7 cellular contexts compared by ENCODE assay signal in the genomic region with DNA sequence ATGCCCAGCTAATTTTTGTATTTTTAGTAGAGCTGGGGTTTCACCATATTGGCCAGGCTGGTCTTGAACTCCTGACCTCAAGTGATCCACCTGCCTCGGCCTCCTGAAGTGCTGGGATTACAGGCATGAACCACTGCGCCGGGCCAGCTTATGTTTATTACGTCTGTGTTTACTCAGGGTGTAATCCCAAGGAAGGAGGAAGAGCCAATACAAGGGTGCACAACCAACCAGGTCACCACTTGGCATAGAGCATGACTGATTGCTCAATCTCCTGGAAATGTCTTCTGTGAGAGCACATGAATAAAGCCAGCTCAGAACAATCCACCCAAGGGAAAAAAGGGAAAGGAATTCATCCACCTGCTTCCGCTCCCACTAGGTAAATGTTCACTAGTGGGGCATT. TPM values are rescaled to one million over a fixed set of nuclear protein-coding genes. Genes with fewer than 3 reads are reported as not detected.
DNase-seq lines count a peak whose midpoint lies in the region; ATAC-seq and TF ChIP-seq lines count a peak whose summit lies in the region.
"Not testable (repeated sequence)": the region's sequence is repeated elsewhere in the genome, so short reads cannot be mapped to it uniquely, and the experiment has no call there.

No MANE protein-coding gene starts in this region.

- CTCF ChIA-PET in IMR-90 (lab: Yijun Ruan, JAX): not testable (repeated sequence)

- TF ChIP-seq RAD21 in IMR-90 (IDR thresholded peaks at IDR 0.05; ENCODE audit: low read length): not testable (repeated sequence)

- not testable (repeated sequence) for ATAC-seq in IMR-90 (ENCODE audit: low read depth); lung (ENCODE audit: insufficient read depth, low FRiP score)
- ATAC-seq in body of pancreas: peak; percentile 79
- peak; percentile 98 for ATAC-seq in esophagus mucosa
- peak; percentile 40 for ATAC-seq in left ventricle myocardium superior
- ATAC-seq in sciatic nerve: peak; percentile 67

- not testable (repeated sequence) for H4K5ac ChIP-seq in IMR-90 (ENCODE audit: low read depth, low read length)

- H3K27me3 ChIP-seq in IMR-90 (ENCODE audit: control insufficient read depth, insufficient read depth, low read length); body of pancreas; lung (ENCODE audit: control insufficient read depth, insufficient read depth): not testable (repeated sequence)

- H2AK5ac ChIP-seq in IMR-90 (ENCODE audit: low read depth, low read length): not testable (repeated sequence)

- H3K4me3 ChIP-seq in IMR-90 (ENCODE audit: insufficient read depth, low read depth, low read length); body of pancreas; lung: not testable (repeated sequence)

- H2BK20ac ChIP-seq in IMR-90 (ENCODE audit: low read depth, low read length): not testable (repeated sequence)

- 90% methylated on average over 3 of the region's 5 CpGs; no CpG with 5 or more reads in 1 of the 2 experiments for WGBS in IMR-90 (ENCODE audit: extremely low coverage in 2 of 2, insufficient read length in 1 of 2), 2 experiments
- WGBS in body of pancreas, 2 donors: 72 to 74% methylated on average over 5 of the region's 5 CpGs
- WGBS in lung, 2 donors: 67 to 84% methylated on average over 5 of the region's 5 CpGs

- intact Hi-C loops in IMR-90 (cut with micrococcal nuclease); body of pancreas (cut with DNase I); left ventricle myocardium superior (cut with micrococcal nuclease); sciatic nerve (cut with DNase I): not testable (repeated sequence)

- POLR2A ChIA-PET in IMR-90 (lab: Charles Lee; ENCODE audit: unreplicated experiment): not testable (repeated sequence)

- not testable (repeated sequence) for H4K91ac ChIP-seq in IMR-90 (ENCODE audit: insufficient read depth, low read depth, low read length)

- dilution Hi-C loops in IMR-90 (cut with HindIII; ENCODE audit: low sequenced_read_pairs, unreplicated experiment): not testable (repeated sequence)

- H3K4me1 ChIP-seq in IMR-90 (ENCODE audit: control insufficient read depth, insufficient read depth, low read length); body of pancreas; lung (ENCODE audit: control insufficient read depth in 2 of 2, insufficient read depth in 2 of 2, low read length in 2 of 2): not testable (repeated sequence)

- not testable (repeated sequence) for H3K4me2 ChIP-seq in IMR-90 (ENCODE audit: low read depth, low read length)

- H3K14ac ChIP-seq in IMR-90 (replicated peaks; ENCODE audit: low read depth, low read length): not testable (repeated sequence)

- not testable (repeated sequence) for H3K9me1 ChIP-seq in IMR-90 (ENCODE audit: insufficient read depth, low read length)

- TF ChIP-seq POLR2A in IMR-90 (IDR thresholded peaks at IDR 0.05; ENCODE audit: low read depth, low read length); body of pancreas (IDR thresholded peaks at IDR 0.05): not testable (repeated sequence)

- DNase-seq in IMR-90 (peak; percentile 10), NCI-H2029 treated with DMSO at 0.1 percent for 48 hours (lab: John Stamatoyannopoulos, UW) (peak; percentile 8), body of pancreas (peak; percentile 26 to 62 (median 43)), lung (ENCODE audit: low spot score) (peak; percentile 46)
- not testable (repeated sequence) for DNase-seq in left ventricle myocardium superior; sciatic nerve (ENCODE audit: low spot score)

- not testable (repeated sequence) for H2AFZ ChIP-seq in IMR-90 (replicated peaks; ENCODE audit: low read length, poor library complexity)

- not testable (repeated sequence) for H3K36me3 ChIP-seq in IMR-90 (ENCODE audit: control insufficient read depth, insufficient read depth, low read length); body of pancreas (replicated peaks in 1 of 2; ENCODE audit: insufficient read depth in 1 of 2, low read depth in 2 of 2); lung (ENCODE audit: control insufficient read depth in 2 of 2, insufficient read depth in 2 of 2, low read length in 2 of 2)

- H3K18ac ChIP-seq in IMR-90 (ENCODE audit: low read depth, low read length): not testable (repeated sequence)

- TF ChIP-seq CTCF in IMR-90 (conservative IDR thresholded peaks at IDR 0.05; ENCODE audit: low read depth, low read length); body of pancreas (IDR thresholded peaks at IDR 0.05); lung (IDR thresholded peaks at IDR 0.05; ENCODE audit: control extremely low read depth, extremely low read depth): not testable (repeated sequence)

- in situ Hi-C loops in IMR-90 (cut with MboI; ENCODE audit: low sequenced_read_pairs): not testable (repeated sequence)

- H2BK5ac ChIP-seq in IMR-90 (ENCODE audit: low read depth, low read length, poor library complexity, severe bottlenecking): not testable (repeated sequence)

- not testable (repeated sequence) for H4K20me1 ChIP-seq in IMR-90 (ENCODE audit: insufficient read depth, low read length)

- not testable (repeated sequence) for H3K27ac ChIP-seq in IMR-90 (ENCODE audit: insufficient read depth, low read length); lung (ENCODE audit: low read depth in 1 of 2, low read length in 1 of 2)
- peak overlapping the region in 1 of 4 donors; percentile 15 for H3K27ac ChIP-seq in body of pancreas

- not testable (repeated sequence) for BruUV-seq in IMR-90 (replicated peaks; lab: Mats Ljungman, UMichigan)

- not testable (repeated sequence) for H3K4ac ChIP-seq in IMR-90 (ENCODE audit: low read depth, low read length)

- not testable (repeated sequence) for H3K79me1 ChIP-seq in IMR-90 (ENCODE audit: low read depth in 1 of 2, low read length in 2 of 2)

- not testable (repeated sequence) for H3K9me3 ChIP-seq in IMR-90 (ENCODE audit: control insufficient read depth, insufficient read depth, low read length); body of pancreas; lung (ENCODE audit: control insufficient read depth in 2 of 2, insufficient read depth in 1 of 2, low read length in 1 of 2)

- H4K8ac ChIP-seq in IMR-90 (ENCODE audit: low read depth in 2 of 2, low read length in 2 of 2): not testable (repeated sequence)

- not testable (repeated sequence) for H3K23ac ChIP-seq in IMR-90 (ENCODE audit: low read depth, low read length)

- H3K9ac ChIP-seq in IMR-90 (ENCODE audit: low read depth, low read length): not testable (repeated sequence)

- H2BK15ac ChIP-seq in IMR-90 (ENCODE audit: low read depth, low read length): not testable (repeated sequence)

- not testable (repeated sequence) for H2BK120ac ChIP-seq in IMR-90 (ENCODE audit: low read depth, low read length)

- not testable (repeated sequence) for H3K56ac ChIP-seq in IMR-90 (ENCODE audit: extremely low read depth, insufficient read depth, low read length)

- not testable (repeated sequence) for H2AK9ac ChIP-seq in IMR-90 (replicated peaks; ENCODE audit: low read depth, low read length, poor library complexity)

TF ChIP-seq in IMR-90, 13 proteins besides CTCF, POLR2A, EP300 and RAD21:
- peak; percentile 61; the same call in 1 of the 2 replicates for TF ChIP-seq CEBPB (IDR thresholded peaks at IDR 0.05; ENCODE audit: low read depth, low read length)

RNA-seq across cellular contexts. Expression of gene RALY, which starts 54.7 kb away (rescaled TPM):
- total RNA-seq in IMR-90 (2012; rRNA removed): 45.8 and 46.2 TPM in 2 replicates
- polyA plus RNA-seq in IMR-90 (2012; rRNA removed): 115 and 123 TPM in 2 replicates
- 145 and 250 TPM in 2 replicates for polyA plus RNA-seq in IMR-90 (2012; cell fraction: cytosol; rRNA removed)
- 72.9 and 111 TPM in 2 replicates for polyA plus RNA-seq in IMR-90 (2012; cell fraction: nucleus; rRNA removed; ENCODE audit: low replicate concordance)
- 10 to 100 TPM; 37.9 to 49.3 TPM for total RNA-seq in body of pancreas
- 82.6 TPM for total RNA-seq in esophagus mucosa
- total RNA-seq in left ventricle myocardium superior: 104 TPM
- total RNA-seq in lung: 100 to 1,000 TPM; 135 to 143 TPM
- 100 to 1,000 TPM; 148 to 157 TPM for polyA plus RNA-seq in lung
- total RNA-seq in sciatic nerve: 94.6 TPM
